2 cellular contexts compared by ENCODE assay signal in the genomic region with DNA sequence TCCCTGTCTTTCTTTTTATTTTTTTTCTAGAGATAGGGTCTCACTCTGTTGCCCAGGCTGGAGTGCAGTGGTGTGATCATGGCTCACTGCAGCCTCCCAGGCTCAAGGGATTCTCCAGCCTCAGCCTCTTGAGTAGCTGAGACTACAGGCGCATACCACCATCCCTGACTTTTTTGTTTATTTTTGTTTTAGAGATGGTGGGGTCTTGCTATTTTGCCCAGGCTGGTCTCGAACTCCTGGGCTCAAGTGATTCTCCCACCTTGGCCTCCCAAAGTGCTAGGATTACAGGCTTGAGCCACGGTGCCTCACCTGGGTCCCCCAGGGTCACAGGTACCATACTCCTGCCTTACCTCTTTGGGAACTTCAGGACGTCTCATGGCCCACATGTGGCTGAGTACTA. TPM values are rescaled to one million over a fixed set of nuclear protein-coding genes. Genes with fewer than 3 reads are reported as not detected.
"Had no signal": no experiment of that assay in that cellular context is flagged by ENCODE, and none has a peak within 500 bp of the region (broad histone marks: within the 10 kb centered on the region; RNA-seq: fewer than 3 reads in every experiment).

No MANE protein-coding gene starts in this region.

RNA-seq across cellular contexts. Expression of a gene that starts 3.0 kb away (rescaled TPM):
- total RNA-seq: HT-29 had no signal
- polyA plus RNA-seq: IgD-negative memory B cell had no signal
